In the genomic region with DNA sequence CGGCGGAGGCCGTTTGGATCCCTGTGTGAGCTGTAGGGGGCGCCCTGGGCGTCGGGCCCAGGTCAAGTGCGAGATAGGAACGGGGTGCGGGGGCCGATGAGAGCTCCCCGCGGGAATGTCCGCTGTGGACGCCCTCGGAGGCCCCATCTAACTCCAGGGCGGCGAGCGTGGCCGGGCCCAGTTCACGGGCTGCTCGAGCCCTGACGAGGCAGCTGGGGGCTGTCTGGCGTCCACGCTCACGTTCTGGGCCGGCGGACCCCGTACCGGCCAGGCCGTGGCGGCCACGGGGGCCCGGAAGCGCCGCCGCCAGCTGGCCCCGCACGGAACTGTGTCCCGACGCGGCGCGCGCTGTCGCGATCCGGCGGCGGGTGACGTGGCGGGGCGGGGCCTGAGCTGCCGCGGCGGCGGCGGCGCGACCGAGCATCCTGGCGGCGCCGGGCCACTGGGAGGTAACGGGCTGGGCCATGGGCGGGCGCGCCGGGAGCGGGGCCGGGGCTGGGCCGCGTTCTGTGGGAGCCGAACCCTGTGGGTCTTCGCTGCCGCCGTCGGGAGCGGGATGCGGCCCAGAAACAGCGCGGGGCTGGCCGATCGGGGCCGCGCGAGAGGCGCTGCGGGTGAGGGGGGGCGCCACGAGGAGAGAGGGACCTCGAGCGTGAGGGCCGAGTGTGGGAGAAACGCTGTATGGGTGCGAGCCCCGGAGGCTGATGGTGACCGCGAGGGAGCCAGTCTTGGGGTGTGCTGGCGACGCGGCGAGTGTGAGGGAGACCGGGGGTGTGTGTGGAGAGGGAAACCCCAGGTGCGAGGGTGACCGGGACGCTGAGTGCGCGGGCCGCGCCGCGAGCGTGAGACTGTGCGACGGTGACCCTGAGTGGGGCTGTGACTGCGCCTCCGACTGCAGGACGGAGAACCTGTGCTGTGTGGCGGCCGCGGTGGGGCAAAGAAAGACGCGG, we compare ENCODE assay signal across 1 cellular context.
A peak's percentile ranks its signal among the peaks of the same experiment; 100 is the strongest.
TF ChIP-seq lines count a peak whose summit lies in the region.

A gene (plus strand): TSS at position 399 of the 950 bp plus-strand sequence. CDS start 10,201 bp downstream, outside the sequence.

TF ChIP-seq in HepG2, 621 proteins besides CTCF, POLR2A, EP300 and RAD21 (continued from another document and continues in another):
- peak; percentile 93 for TF ChIP-seq SKI (IDR thresholded peaks at IDR 0.05; ENCODE audit: partially characterized antibody)
- TF ChIP-seq, protein P1, sequence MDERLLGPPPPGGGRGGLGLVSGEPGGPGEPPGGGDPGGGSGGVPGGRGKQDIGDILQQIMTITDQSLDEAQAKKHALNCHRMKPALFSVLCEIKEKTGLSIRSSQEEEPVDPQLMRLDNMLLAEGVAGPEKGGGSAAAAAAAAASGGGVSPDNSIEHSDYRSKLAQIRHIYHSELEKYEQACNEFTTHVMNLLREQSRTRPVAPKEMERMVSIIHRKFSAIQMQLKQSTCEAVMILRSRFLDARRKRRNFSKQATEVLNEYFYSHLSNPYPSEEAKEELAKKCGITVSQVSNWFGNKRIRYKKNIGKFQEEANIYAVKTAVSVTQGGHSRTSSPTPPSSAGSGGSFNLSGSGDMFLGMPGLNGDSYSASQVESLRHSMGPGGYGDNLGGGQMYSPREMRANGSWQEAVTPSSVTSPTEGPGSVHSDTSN (CRISPR knock-in tag; IDR thresholded peaks at IDR 0.05): no peak
- TF ChIP-seq EZH2 (conservative IDR thresholded peaks at IDR 0.05; ENCODE audit: low read depth, low read length): no peak
- TF ChIP-seq TMF1 (CRISPR knock-in tag; IDR thresholded peaks at IDR 0.05; ENCODE audit: low read depth): peak; percentile 81; the same call in 1 of the 2 replicates
- no peak for TF ChIP-seq HNRNPL (IDR thresholded peaks at IDR 0.05; ENCODE audit: low read depth, low read length)
- TF ChIP-seq SRSF1 (optimal IDR thresholded peaks at IDR 0.05; ENCODE audit: low read depth, low read length): peak; percentile 26
- TF ChIP-seq KAT8 (CRISPR knock-in tag; IDR thresholded peaks at IDR 0.05): peak; percentile 79
- TF ChIP-seq HDAC2 (CRISPR knock-in tag; IDR thresholded peaks at IDR 0.05): peak; percentile 48
- no peak for TF ChIP-seq ZNF20 (CRISPR knock-in tag; IDR thresholded peaks at IDR 0.05)
- peak; percentile 82 for TF ChIP-seq RFXAP (CRISPR knock-in tag; IDR thresholded peaks at IDR 0.05; ENCODE audit: borderline replicate concordance)
- no peak for TF ChIP-seq ZNF256 (CRISPR knock-in tag; conservative IDR thresholded peaks at IDR 0.05)
- TF ChIP-seq, protein P2, sequence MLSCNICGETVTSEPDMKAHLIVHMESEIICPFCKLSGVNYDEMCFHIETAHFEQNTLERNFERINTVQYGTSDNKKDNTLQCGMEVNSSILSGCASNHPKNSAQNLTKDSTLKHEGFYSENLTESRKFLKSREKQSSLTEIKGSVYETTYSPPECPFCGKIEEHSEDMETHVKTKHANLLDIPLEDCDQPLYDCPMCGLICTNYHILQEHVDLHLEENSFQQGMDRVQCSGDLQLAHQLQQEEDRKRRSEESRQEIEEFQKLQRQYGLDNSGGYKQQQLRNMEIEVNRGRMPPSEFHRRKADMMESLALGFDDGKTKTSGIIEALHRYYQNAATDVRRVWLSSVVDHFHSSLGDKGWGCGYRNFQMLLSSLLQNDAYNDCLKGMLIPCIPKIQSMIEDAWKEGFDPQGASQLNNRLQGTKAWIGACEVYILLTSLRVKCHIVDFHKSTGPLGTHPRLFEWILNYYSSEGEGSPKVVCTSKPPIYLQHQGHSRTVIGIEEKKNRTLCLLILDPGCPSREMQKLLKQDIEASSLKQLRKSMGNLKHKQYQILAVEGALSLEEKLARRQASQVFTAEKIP (CRISPR knock-in tag; IDR thresholded peaks at IDR 0.05; ENCODE audit: borderline replicate concordance): no peak
- TF ChIP-seq TGIF2 (CRISPR knock-in tag; IDR thresholded peaks at IDR 0.05): no peak; the same call in 1 of the 2 replicates
- peak; percentile 78 for TF ChIP-seq ZNF607 (CRISPR knock-in tag; IDR thresholded peaks at IDR 0.05; ENCODE audit: borderline replicate concordance)
- TF ChIP-seq ZFP41 (CRISPR knock-in tag; IDR thresholded peaks at IDR 0.05; ENCODE audit: borderline replicate concordance): no peak
- TF ChIP-seq MBD4 (IDR thresholded peaks at IDR 0.05; ENCODE audit: borderline replicate concordance, low read length): no peak
- TF ChIP-seq, protein P3, sequence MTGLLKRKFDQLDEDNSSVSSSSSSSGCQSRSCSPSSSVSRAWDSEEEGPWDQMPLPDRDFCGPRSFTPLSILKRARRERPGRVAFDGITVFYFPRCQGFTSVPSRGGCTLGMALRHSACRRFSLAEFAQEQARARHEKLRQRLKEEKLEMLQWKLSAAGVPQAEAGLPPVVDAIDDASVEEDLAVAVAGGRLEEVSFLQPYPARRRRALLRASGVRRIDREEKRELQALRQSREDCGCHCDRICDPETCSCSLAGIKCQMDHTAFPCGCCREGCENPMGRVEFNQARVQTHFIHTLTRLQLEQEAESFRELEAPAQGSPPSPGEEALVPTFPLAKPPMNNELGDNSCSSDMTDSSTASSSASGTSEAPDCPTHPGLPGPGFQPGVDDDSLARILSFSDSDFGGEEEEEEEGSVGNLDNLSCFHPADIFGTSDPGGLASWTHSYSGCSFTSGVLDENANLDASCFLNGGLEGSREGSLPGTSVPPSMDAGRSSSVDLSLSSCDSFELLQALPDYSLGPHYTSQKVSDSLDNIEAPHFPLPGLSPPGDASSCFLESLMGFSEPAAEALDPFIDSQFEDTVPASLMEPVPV (CRISPR knock-in tag; IDR thresholded peaks at IDR 0.05): no peak; the same call in 1 of the 2 replicates
- no peak; the same call in 1 of the 2 replicates for TF ChIP-seq ZNF383 (CRISPR knock-in tag; IDR thresholded peaks at IDR 0.05; ENCODE audit: borderline replicate concordance)
- no peak; the same call in 1 of the 2 replicates for TF ChIP-seq STAT5B (CRISPR knock-in tag; IDR thresholded peaks at IDR 0.05)
- no peak for TF ChIP-seq ATM (IDR thresholded peaks at IDR 0.05; ENCODE audit: borderline replicate concordance)
- TF ChIP-seq, protein P4, sequence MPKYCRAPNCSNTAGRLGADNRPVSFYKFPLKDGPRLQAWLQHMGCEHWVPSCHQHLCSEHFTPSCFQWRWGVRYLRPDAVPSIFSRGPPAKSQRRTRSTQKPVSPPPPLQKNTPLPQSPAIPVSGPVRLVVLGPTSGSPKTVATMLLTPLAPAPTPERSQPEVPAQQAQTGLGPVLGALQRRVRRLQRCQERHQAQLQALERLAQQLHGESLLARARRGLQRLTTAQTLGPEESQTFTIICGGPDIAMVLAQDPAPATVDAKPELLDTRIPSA (CRISPR knock-in tag; IDR thresholded peaks at IDR 0.05; ENCODE audit: borderline replicate concordance): peak; percentile 59; the same call in 1 of the 2 replicates
- TF ChIP-seq ZNF761 (CRISPR knock-in tag; conservative IDR thresholded peaks at IDR 0.05): peak; percentile 45; the same call in 1 of the 2 replicates
- TF ChIP-seq, protein P5, sequence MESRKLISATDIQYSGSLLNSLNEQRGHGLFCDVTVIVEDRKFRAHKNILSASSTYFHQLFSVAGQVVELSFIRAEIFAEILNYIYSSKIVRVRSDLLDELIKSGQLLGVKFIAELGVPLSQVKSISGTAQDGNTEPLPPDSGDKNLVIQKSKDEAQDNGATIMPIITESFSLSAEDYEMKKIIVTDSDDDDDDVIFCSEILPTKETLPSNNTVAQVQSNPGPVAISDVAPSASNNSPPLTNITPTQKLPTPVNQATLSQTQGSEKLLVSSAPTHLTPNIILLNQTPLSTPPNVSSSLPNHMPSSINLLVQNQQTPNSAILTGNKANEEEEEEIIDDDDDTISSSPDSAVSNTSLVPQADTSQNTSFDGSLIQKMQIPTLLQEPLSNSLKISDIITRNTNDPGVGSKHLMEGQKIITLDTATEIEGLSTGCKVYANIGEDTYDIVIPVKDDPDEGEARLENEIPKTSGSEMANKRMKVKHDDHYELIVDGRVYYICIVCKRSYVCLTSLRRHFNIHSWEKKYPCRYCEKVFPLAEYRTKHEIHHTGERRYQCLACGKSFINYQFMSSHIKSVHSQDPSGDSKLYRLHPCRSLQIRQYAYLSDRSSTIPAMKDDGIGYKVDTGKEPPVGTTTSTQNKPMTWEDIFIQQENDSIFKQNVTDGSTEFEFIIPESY (CRISPR knock-in tag; IDR thresholded peaks at IDR 0.05): 0 out of 2 replicates have a peak, but pooled peaks have one; percentile 27
- 0 out of 2 replicates have a peak, but pooled peaks have one; percentile 73 for TF ChIP-seq TSC22D2 (CRISPR knock-in tag; IDR thresholded peaks at IDR 0.05; ENCODE audit: borderline replicate concordance)
- no peak for TF ChIP-seq MTA3 (CRISPR knock-in tag; IDR thresholded peaks at IDR 0.05)
- peak; percentile 96 for TF ChIP-seq XRCC5 (optimal IDR thresholded peaks at IDR 0.05; ENCODE audit: low read length)
- peak; percentile 73 for TF ChIP-seq BORCS8-MEF2B (CRISPR knock-in tag; IDR thresholded peaks at IDR 0.05)
- peak; percentile 26 for TF ChIP-seq ZNF709 (CRISPR knock-in tag; IDR thresholded peaks at IDR 0.05)
- no peak for TF ChIP-seq MTF2 (CRISPR knock-in tag; IDR thresholded peaks at IDR 0.05; ENCODE audit: borderline replicate concordance)
- TF ChIP-seq, protein P6, sequence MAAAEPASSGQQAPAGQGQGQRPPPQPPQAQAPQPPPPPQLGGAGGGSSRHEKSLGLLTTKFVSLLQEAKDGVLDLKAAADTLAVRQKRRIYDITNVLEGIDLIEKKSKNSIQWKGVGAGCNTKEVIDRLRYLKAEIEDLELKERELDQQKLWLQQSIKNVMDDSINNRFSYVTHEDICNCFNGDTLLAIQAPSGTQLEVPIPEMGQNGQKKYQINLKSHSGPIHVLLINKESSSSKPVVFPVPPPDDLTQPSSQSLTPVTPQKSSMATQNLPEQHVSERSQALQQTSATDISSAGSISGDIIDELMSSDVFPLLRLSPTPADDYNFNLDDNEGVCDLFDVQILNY (CRISPR knock-in tag; conservative IDR thresholded peaks at IDR 0.05): 0 out of 2 replicates have a peak, but pooled peaks have one; percentile 28
- no peak for TF ChIP-seq CHD4 (IDR thresholded peaks at IDR 0.05; ENCODE audit: borderline replicate concordance, low read length)
- TF ChIP-seq ZNF703 (CRISPR knock-in tag; IDR thresholded peaks at IDR 0.05; ENCODE audit: borderline replicate concordance): peak; percentile 80; the same call in 1 of the 2 replicates
- no peak for TF ChIP-seq ZNF670 (CRISPR knock-in tag; IDR thresholded peaks at IDR 0.05; ENCODE audit: borderline replicate concordance)
- TF ChIP-seq MAFF (IDR thresholded peaks at IDR 0.05; ENCODE audit: low read depth, low read length): no peak
- peak; percentile 95 for TF ChIP-seq ZNF468 (CRISPR knock-in tag; IDR thresholded peaks at IDR 0.05)
- TF ChIP-seq, protein P7, sequence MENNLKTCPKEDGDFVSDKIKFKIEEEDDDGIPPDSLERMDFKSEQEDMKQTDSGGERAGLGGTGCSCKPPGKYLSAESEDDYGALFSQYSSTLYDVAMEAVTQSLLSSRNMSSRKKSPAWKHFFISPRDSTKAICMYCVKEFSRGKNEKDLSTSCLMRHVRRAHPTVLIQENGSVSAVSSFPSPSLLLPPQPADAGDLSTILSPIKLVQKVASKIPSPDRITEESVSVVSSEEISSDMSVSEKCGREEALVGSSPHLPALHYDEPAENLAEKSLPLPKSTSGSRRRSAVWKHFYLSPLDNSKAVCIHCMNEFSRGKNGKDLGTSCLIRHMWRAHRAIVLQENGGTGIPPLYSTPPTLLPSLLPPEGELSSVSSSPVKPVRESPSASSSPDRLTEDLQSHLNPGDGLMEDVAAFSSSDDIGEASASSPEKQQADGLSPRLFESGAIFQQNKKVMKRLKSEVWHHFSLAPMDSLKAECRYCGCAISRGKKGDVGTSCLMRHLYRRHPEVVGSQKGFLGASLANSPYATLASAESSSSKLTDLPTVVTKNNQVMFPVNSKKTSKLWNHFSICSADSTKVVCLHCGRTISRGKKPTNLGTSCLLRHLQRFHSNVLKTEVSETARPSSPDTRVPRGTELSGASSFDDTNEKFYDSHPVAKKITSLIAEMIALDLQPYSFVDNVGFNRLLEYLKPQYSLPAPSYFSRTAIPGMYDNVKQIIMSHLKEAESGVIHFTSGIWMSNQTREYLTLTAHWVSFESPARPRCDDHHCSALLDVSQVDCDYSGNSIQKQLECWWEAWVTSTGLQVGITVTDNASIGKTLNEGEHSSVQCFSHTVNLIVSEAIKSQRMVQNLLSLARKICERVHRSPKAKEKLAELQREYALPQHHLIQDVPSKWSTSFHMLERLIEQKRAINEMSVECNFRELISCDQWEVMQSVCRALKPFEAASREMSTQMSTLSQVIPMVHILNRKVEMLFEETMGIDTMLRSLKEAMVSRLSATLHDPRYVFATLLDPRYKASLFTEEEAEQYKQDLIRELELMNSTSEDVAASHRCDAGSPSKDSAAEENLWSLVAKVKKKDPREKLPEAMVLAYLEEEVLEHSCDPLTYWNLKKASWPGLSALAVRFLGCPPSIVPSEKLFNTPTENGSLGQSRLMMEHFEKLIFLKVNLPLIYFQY (CRISPR knock-in tag; IDR thresholded peaks at IDR 0.05; ENCODE audit: borderline replicate concordance): peak; percentile 42; the same call in 1 of the 2 replicates
- no peak; a peak in 1 of 4 replicates for TF ChIP-seq NR2F1 (CRISPR knock-in tag; IDR thresholded peaks at IDR 0.05)
- TF ChIP-seq FIP1L1 (IDR thresholded peaks at IDR 0.05; ENCODE audit: borderline replicate concordance, insufficient read depth, low read depth, low read length): no peak
- TF ChIP-seq EEA1 (CRISPR knock-in tag; IDR thresholded peaks at IDR 0.05; ENCODE audit: borderline replicate concordance): no peak
- TF ChIP-seq NCOA5 (CRISPR knock-in tag; IDR thresholded peaks at IDR 0.05): no peak
- no peak for TF ChIP-seq POLR2AphosphoS5 (IDR thresholded peaks at IDR 0.05; ENCODE audit: low read depth, low read length)
- TF ChIP-seq, protein P8, sequence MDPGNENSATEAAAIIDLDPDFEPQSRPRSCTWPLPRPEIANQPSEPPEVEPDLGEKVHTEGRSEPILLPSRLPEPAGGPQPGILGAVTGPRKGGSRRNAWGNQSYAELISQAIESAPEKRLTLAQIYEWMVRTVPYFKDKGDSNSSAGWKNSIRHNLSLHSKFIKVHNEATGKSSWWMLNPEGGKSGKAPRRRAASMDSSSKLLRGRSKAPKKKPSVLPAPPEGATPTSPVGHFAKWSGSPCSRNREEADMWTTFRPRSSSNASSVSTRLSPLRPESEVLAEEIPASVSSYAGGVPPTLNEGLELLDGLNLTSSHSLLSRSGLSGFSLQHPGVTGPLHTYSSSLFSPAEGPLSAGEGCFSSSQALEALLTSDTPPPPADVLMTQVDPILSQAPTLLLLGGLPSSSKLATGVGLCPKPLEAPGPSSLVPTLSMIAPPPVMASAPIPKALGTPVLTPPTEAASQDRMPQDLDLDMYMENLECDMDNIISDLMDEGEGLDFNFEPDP (CRISPR knock-in tag; conservative IDR thresholded peaks at IDR 0.05): no peak
- TF ChIP-seq SRY (CRISPR knock-in tag; IDR thresholded peaks at IDR 0.05): peak; percentile 33; the same call in 1 of the 2 replicates
- TF ChIP-seq ZNF773 (CRISPR knock-in tag; IDR thresholded peaks at IDR 0.05; ENCODE audit: borderline replicate concordance): peak; percentile 73
